Comparison of ENCODE assay signal across 1 cellular context in the genomic region with DNA sequence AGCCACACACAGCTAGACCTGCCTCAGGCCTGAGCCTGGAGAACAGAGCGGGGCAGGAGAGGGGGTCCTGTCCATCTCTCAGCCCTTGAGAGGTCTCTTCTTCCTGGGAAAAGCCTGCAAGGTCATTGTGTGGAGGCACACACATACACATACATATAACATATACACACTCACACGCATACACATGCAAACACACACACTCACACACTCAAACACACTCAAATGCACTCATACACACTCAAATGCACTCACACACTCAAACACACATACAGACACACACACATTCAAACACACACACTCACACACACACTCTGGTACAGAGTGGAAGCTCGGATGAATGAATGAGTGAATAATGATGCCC.
TF ChIP-seq lines count a peak whose summit lies in the region.

No MANE protein-coding gene starts in this region.

TF ChIP-seq in H1, 55 proteins besides CTCF, POLR2A, EP300 and RAD21:
- TF ChIP-seq JUN (IDR thresholded peaks at IDR 0.05; ENCODE audit: low read depth, low read length) (no peak), E2F6 (IDR thresholded peaks at IDR 0.05) (no peak), ASH2L (IDR thresholded peaks at IDR 0.05; ENCODE audit: low read length) (no peak), POU5F1 (IDR thresholded peaks at IDR 0.05; ENCODE audit: low read depth, low read length) (no peak), KDM5A (IDR thresholded peaks at IDR 0.05; ENCODE audit: low read length) (no peak)
